In genomic region chr10:76072384-76072783, GRCh38 we compare ENCODE assay signal across 1 cellular context.
TF ChIP-seq lines count a peak whose summit lies in the region.

No MANE protein-coding gene starts in this region.

TF ChIP-seq in IMR-90, 13 proteins besides CTCF, POLR2A, EP300 and RAD21 (continued from another document):
- TF ChIP-seq USF2 (IDR thresholded peaks at IDR 0.05; ENCODE audit: low read depth, low read length) (no peak), MAFK (IDR thresholded peaks at IDR 0.05; ENCODE audit: low read depth, low read length) (no peak), RCOR1 (IDR thresholded peaks at IDR 0.05; ENCODE audit: insufficient replicate concordance, low read length) (no peak), ELK1 (IDR thresholded peaks at IDR 0.05; ENCODE audit: borderline replicate concordance, low read depth, low read length) (no peak), CEBPB (IDR thresholded peaks at IDR 0.05; ENCODE audit: low read depth, low read length) (no peak)
